Comparison of ENCODE assay signal across 8 cellular contexts in the genomic region with DNA sequence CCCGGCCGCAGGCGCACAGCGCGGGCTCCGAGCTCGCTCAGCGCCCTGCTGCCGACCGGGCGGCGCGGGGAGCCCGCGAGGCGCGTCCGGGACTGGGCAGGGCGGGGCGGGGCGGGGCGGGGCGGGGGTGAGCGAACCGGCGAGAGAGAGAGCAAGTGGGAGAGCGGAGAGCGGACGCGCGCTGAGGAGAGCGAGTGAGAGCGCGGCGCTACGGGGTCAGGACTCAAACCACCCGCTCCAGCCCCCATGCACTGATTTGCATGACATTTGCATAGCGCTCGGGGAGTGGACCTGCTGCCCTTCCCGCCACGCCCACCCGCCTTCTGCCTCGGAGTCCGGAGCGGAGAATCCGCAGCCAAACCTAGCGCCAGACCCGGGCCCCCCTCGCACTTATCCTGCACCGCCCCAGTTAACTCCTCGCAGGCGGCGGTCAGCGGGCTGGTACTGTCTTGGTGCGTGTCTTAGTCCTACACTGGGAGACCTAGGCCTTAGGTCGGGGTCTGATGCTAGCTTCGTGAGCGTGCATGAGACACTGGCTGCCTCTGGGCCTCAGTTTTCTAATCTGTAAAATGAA. TPM values are rescaled to one million over a fixed set of nuclear protein-coding genes. Genes with fewer than 3 reads are reported as not detected.
DNase-seq lines count a peak whose midpoint lies in the region; ATAC-seq and TF ChIP-seq lines count a peak whose summit lies in the region.

A gene with protein sequence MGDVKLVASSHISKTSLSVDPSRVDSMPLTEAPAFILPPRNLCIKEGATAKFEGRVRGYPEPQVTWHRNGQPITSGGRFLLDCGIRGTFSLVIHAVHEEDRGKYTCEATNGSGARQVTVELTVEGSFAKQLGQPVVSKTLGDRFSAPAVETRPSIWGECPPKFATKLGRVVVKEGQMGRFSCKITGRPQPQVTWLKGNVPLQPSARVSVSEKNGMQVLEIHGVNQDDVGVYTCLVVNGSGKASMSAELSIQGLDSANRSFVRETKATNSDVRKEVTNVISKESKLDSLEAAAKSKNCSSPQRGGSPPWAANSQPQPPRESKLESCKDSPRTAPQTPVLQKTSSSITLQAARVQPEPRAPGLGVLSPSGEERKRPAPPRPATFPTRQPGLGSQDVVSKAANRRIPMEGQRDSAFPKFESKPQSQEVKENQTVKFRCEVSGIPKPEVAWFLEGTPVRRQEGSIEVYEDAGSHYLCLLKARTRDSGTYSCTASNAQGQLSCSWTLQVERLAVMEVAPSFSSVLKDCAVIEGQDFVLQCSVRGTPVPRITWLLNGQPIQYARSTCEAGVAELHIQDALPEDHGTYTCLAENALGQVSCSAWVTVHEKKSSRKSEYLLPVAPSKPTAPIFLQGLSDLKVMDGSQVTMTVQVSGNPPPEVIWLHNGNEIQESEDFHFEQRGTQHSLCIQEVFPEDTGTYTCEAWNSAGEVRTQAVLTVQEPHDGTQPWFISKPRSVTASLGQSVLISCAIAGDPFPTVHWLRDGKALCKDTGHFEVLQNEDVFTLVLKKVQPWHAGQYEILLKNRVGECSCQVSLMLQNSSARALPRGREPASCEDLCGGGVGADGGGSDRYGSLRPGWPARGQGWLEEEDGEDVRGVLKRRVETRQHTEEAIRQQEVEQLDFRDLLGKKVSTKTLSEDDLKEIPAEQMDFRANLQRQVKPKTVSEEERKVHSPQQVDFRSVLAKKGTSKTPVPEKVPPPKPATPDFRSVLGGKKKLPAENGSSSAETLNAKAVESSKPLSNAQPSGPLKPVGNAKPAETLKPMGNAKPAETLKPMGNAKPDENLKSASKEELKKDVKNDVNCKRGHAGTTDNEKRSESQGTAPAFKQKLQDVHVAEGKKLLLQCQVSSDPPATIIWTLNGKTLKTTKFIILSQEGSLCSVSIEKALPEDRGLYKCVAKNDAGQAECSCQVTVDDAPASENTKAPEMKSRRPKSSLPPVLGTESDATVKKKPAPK (N-terminal part only) (minus strand): TSS at position 75 of the 574 bp plus-strand sequence. CDS start 90,491 bp downstream, outside the sequence.

- no peaks in the 10 kb centered on the region for H3K36me3 ChIP-seq in tibial nerve

- H3K27me3 Mint-ChIP-seq in activated CD8-positive, alpha-beta T cell treated with anti-CD3 and anti-CD28 coated beads, Interleukin-2, amount 10 ng/mL, durations not matched to agents 7 days and 5 days (ENCODE audit: low read depth) = peaks cover 55% of the 10 kb centered on the region
- H3K27me3 Mint-ChIP-seq in natural killer cell (ENCODE audit: low read depth in 2 of 2) = peaks cover 46% of the 10 kb centered on the region in 2 donors

- intact Hi-C loops in natural killer cell (cut with micrococcal nuclease) = no loop called here

- H3K27me3 ChIP-seq in tibial nerve = peaks cover 0 to 12% of the 10 kb centered on the region in 2 donors

- TF ChIP-seq POLR2A in tibial nerve (IDR thresholded peaks at IDR 0.05) = no peak

- peaks cover 16% of the 10 kb centered on the region for H3K4me1 Mint-ChIP-seq in activated CD8-positive, alpha-beta T cell treated with anti-CD3 and anti-CD28 coated beads, Interleukin-2, amount 10 ng/mL, durations not matched to agents 7 days and 5 days (ENCODE audit: low read depth)
- H3K4me1 Mint-ChIP-seq in natural killer cell = peaks cover 0 to 7% of the 10 kb centered on the region in 2 donors

- H3K27ac ChIP-seq in tibial nerve = no peak within 1 kb of the TSS

- TF ChIP-seq CTCF in fibroblast of villous mesenchyme (IDR thresholded peaks at IDR 0.05; ENCODE audit: insufficient read depth, low read depth, low read length) (no peak), natural killer cell (IDR thresholded peaks at IDR 0.05) (no peak), tibial nerve (IDR thresholded peaks at IDR 0.05) (no peak)

- H3K27ac Mint-ChIP-seq in activated CD8-positive, alpha-beta T cell treated with anti-CD3 and anti-CD28 coated beads, Interleukin-2, amount 10 ng/mL, durations not matched to agents 7 days and 5 days = no peak within 1 kb of the TSS
- no peak within 1 kb of the TSS for H3K27ac Mint-ChIP-seq in natural killer cell

- H3K4me3 ChIP-seq in fibroblast of villous mesenchyme (ENCODE audit: low read depth, low read length) (peak within 1 kb of the TSS; percentile 90), tibial nerve (peak within 1 kb of the TSS; percentile 22 to 48 (median 33))

- CTCF ChIA-PET in activated CD8-positive, alpha-beta T cell treated with anti-CD3 and anti-CD28 coated beads, Interleukin-2, amount 10 ng/mL, durations not matched to agents 7 days and 5 days (lab: Charles Lee) = interaction anchor here (1.1 kb wide), 1 partner anchor 15 kb away, joined by 4 read pairs; no protein-coding TSS in a partner anchor

- TF ChIP-seq EP300 in tibial nerve (IDR thresholded peaks at IDR 0.05) = no peak

- POLR2A ChIA-PET in activated CD8-positive, alpha-beta T cell treated with anti-CD3 and anti-CD28 coated beads, Interleukin-2, amount 10 ng/mL, durations not matched to agents 7 days and 5 days (lab: Charles Lee) = no interaction called here

- no peaks in the 10 kb centered on the region for H3K9me3 ChIP-seq in tibial nerve

- peaks cover 0 to 12% (median 3%) of the 10 kb centered on the region in 4 donors for H3K4me1 ChIP-seq in tibial nerve

- no peaks in the 10 kb centered on the region for H3K9me3 Mint-ChIP-seq in activated CD8-positive, alpha-beta T cell treated with anti-CD3 and anti-CD28 coated beads, Interleukin-2, amount 10 ng/mL, durations not matched to agents 7 days and 5 days (ENCODE audit: insufficient read depth)
- no peaks in the 10 kb centered on the region for H3K9me3 Mint-ChIP-seq in natural killer cell

- no peaks in the 10 kb centered on the region for H3K36me3 Mint-ChIP-seq in activated CD8-positive, alpha-beta T cell treated with anti-CD3 and anti-CD28 coated beads, Interleukin-2, amount 10 ng/mL, durations not matched to agents 7 days and 5 days (ENCODE audit: low read depth)
- H3K36me3 Mint-ChIP-seq in natural killer cell = no peaks in the 10 kb centered on the region

- ATAC-seq in activated CD4-positive, CD25-positive, alpha-beta regulatory T cell treated with anti-CD3 and anti-CD28 coated beads, Interleukin-2, amount 50 U/mL, for 24 hours = peak; percentile 77 to 79
- peak; percentile 65 for ATAC-seq in HG02870 (IDR thresholded peaks at IDR 0.05; ENCODE audit: unreplicated experiment)
- peak; percentile 93 for ATAC-seq in activated CD8-positive, alpha-beta T cell treated with anti-CD3 and anti-CD28 coated beads, Interleukin-2, amount 10 ng/mL, durations not matched to agents 7 days and 5 days
- ATAC-seq in natural killer cell = peak in 2 of 3 donors; percentile 36 to 74

- peak within 1 kb of the TSS; percentile 69 for H3K4me3 Mint-ChIP-seq in activated CD8-positive, alpha-beta T cell treated with anti-CD3 and anti-CD28 coated beads, Interleukin-2, amount 10 ng/mL, durations not matched to agents 7 days and 5 days
- H3K4me3 Mint-ChIP-seq in natural killer cell = peak within 1 kb of the TSS; percentile 68

- 6 to 20% methylated on average over 5 to 28 of the region's 58 CpGs for WGBS in tibial nerve, 2 donors

- DNase-seq in activated CD4-positive, CD25-positive, alpha-beta regulatory T cell (lab: John Stamatoyannopoulos, UW) = no peak
- peak; percentile 97 for DNase-seq in NCI-H2196 treated with DMSO at 0.1 percent for 48 hours (lab: John Stamatoyannopoulos, UW; ENCODE audit: unreplicated experiment)
- DNase-seq in activated CD8-positive, alpha-beta T cell treated with anti-CD3 and anti-CD28 coated beads, Interleukin-2, amount 10 ng/mL, durations not matched to agents 7 days and 5 days = peak; percentile 75
- peak; percentile 96 for DNase-seq in fibroblast of villous mesenchyme (ENCODE audit: low read depth)
- no peak for DNase-seq in natural killer cell
- peak in 1 of 2 donors; percentile 16 for DNase-seq in tibial nerve (ENCODE audit: low spot score in 2 of 2)

RNA-seq across cellular contexts. Expression of the gene that starts here (rescaled TPM):
- not detected for total RNA-seq in activated CD8-positive, alpha-beta T cell treated with anti-CD3 and anti-CD28 coated beads, Interleukin-2, amount 10 ng/mL, durations not matched to agents 7 days and 5 days
- total RNA-seq in fibroblast of villous mesenchyme = 558 and 807 TPM in 2 replicates
- 1 to 10 TPM in 2 of 3 donors, under 1 TPM in 1; 0.39 to 5.4 (median 3.4) TPM for total RNA-seq in natural killer cell
- total RNA-seq in tibial nerve = 10 to 100 TPM; 32.0 to 81.2 (median 61.5) TPM

Comparison
In these comparisons a context has a peak if more than half of its experiments do, and no peak if none do; other contexts are left out.
1. Peak in DNase-seq and ATAC-seq in activated CD8-positive, alpha-beta T cell treated with anti-CD3 and anti-CD28 coated beads, Interleukin-2, amount 10 ng/mL, durations not matched to agents 7 days and 5 days; RNA of the gene not detected or under 1 TPM.
2. DNase-seq: peak in NCI-H2196 treated with DMSO at 0.1 percent for 48 hours (single experiment) and fibroblast of villous mesenchyme (single experiment); none in activated CD4-positive, CD25-positive, alpha-beta regulatory T cell (0 of 4) and natural killer cell (single experiment).
3. Peak in every context shown above with its lines, with median percentiles within 50 percentile points of each other: ATAC-seq.